1 cellular context compared by ENCODE assay signal in genomic region chr17:21341925-21342540, GRCh38. TPM values are rescaled to one million over a fixed set of nuclear protein-coding genes. Genes with fewer than 3 reads are reported as not detected.
"Had no signal": no experiment of that assay in that cellular context is flagged by ENCODE, and none has a peak within 500 bp of the region (broad histone marks: within the 10 kb centered on the region; RNA-seq: fewer than 3 reads in every experiment).

No MANE protein-coding gene starts in this region.

RNA-seq across cellular contexts. Expression of gene KCNJ12, which starts 34.1 kb away (rescaled TPM):
- total RNA-seq: HT-29 had no signal
